Comparison of ENCODE assay signal across 8 cellular contexts in genomic region chr2:86562891-86563649, GRCh38. TPM values are rescaled to one million over a fixed set of nuclear protein-coding genes. Genes with fewer than 3 reads are reported as not detected.
DNase-seq lines count a peak whose midpoint lies in the region; ATAC-seq lines count a peak whose summit lies in the region.

Gene CHMP3 (minus strand): TSS chr2:86563443. CDS start chr2:86563348, 95 bp downstream.

- peaks cover 26 to 28% of the 10 kb centered on the region in 2 donors for H3K27me3 Mint-ChIP-seq in effector memory CD8-positive, alpha-beta T cell
- peaks cover 6% of the 10 kb centered on the region for H3K27me3 Mint-ChIP-seq in memory B cell

- DNase-seq in COLO668 (lab: John Stamatoyannopoulos, UW; ENCODE audit: unreplicated experiment) (peak; percentile 98), HT1080 (ENCODE audit: low read depth) (peak; percentile 94), NOMO-1 treated with DMSO at 0.1 percent for 48 hours (lab: John Stamatoyannopoulos, UW; ENCODE audit: unreplicated experiment) (peak; percentile 93), memory B cell (ENCODE audit: low spot score in 2 of 2) (peak; percentile 93 to 98)
- peak; percentile 95 for DNase-seq in activated CD8-positive, alpha-beta memory T cell treated with anti-CD3 and anti-CD28 coated beads for 4 hours (ENCODE audit: low read depth in 2 of 2)
- peak; percentile 95 for DNase-seq in effector memory CD8-positive, alpha-beta T cell
- DNase-seq in stimulated activated CD8-positive, alpha-beta memory T cell treated with anti-CD3 and anti-CD28 coated beads, Interleukin-12 subunit alpha, Interleukin-12 subunit beta, amount 100 ng/mL, for 24 hours (ENCODE audit: extremely low read depth) = peak; percentile 92

- H3K27ac Mint-ChIP-seq in effector memory CD8-positive, alpha-beta T cell = peak within 1 kb of the TSS; percentile 98 to 99
- H3K27ac Mint-ChIP-seq in memory B cell = peak within 1 kb of the TSS; percentile 96

- H3K36me3 Mint-ChIP-seq in effector memory CD8-positive, alpha-beta T cell (ENCODE audit: insufficient read depth) = peaks cover 13% of the 10 kb centered on the region
- no peaks in the 10 kb centered on the region for H3K36me3 Mint-ChIP-seq in memory B cell

- peaks cover 24 to 27% of the 10 kb centered on the region in 2 donors for H3K4me1 Mint-ChIP-seq in effector memory CD8-positive, alpha-beta T cell (ENCODE audit: low read depth in 2 of 2)
- H3K4me1 Mint-ChIP-seq in memory B cell = peaks cover 21% of the 10 kb centered on the region

- peak within 1 kb of the TSS; percentile 92 to 97 for H3K4me3 Mint-ChIP-seq in effector memory CD8-positive, alpha-beta T cell
- H3K4me3 Mint-ChIP-seq in memory B cell = peak within 1 kb of the TSS; percentile 93

- ATAC-seq in GM21360 (IDR thresholded peaks at IDR 0.05; ENCODE audit: unreplicated experiment) (peak; percentile 85), memory B cell (ENCODE audit: low read depth) (peak; percentile 87)
- peak; percentile 84 for ATAC-seq in effector memory CD8-positive, alpha-beta T cell (replicated peaks)

- no peaks in the 10 kb centered on the region for H3K9me3 Mint-ChIP-seq in effector memory CD8-positive, alpha-beta T cell
- no peaks in the 10 kb centered on the region for H3K9me3 Mint-ChIP-seq in memory B cell

RNA-seq across cellular contexts. Expression of gene CHMP3, which starts in this region (rescaled TPM):
- 51.3 and 58.8 TPM in 2 replicates for total RNA-seq in HT1080 (2014; rRNA removed; shearing (Covaris generic))
- 58.8 and 65.2 TPM in 2 replicates for polyA plus RNA-seq in HT1080 (2015; cell fraction: cytosol; rRNA removed)
- 23.5 and 25.1 TPM in 2 replicates for polyA plus RNA-seq in HT1080 (2015; cell fraction: nucleus; rRNA removed)

Comparison
In these comparisons a context has a peak if more than half of its experiments do, and no peak if none do; other contexts are left out.
1. Peak in every context shown above with its lines: DNase-seq and ATAC-seq.